In the genomic region with DNA sequence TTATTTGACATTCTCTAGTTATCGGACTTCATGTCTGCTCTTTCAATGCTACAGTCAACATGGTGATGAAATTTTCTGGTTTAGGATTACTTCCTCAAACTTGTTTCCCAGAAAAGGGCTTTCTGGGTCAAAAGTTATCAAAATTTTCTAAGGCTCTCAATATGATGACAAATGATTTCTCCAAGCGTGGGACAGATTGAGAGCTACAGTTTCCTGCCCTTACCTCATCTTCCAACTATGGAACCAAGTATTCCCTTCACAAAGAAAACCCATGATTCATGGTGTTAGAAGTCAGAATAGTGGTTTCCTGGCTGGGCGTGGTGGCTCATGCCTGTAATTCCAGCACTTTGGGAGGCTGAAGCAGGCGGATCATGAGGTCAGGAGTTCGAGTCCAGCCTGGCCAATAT, we compare ENCODE assay signal across 1 cellular context.
A peak's percentile ranks its signal among the peaks of the same experiment; 100 is the strongest.
TF ChIP-seq lines count a peak whose summit lies in the region.

No MANE protein-coding gene starts in this region.

TF ChIP-seq in HepG2, 621 proteins besides CTCF, POLR2A, EP300 and RAD21:
- peak; percentile 53 for TF ChIP-seq FOSL2 (CRISPR knock-in tag; IDR thresholded peaks at IDR 0.05)
- peak; percentile 67 for TF ChIP-seq TEAD3 (CRISPR knock-in tag; optimal IDR thresholded peaks at IDR 0.05; ENCODE audit: borderline replicate concordance)
- peak; percentile 22 for TF ChIP-seq RXRB (CRISPR knock-in tag; IDR thresholded peaks at IDR 0.05; ENCODE audit: borderline replicate concordance)
- TF ChIP-seq NR2F6 (IDR thresholded peaks at IDR 0.05), result 0 out of 2 replicates have a peak, but pooled peaks have one; percentile 9
- no peak for TF ChIP-seq NR2F6 (CRISPR knock-in tag; IDR thresholded peaks at IDR 0.05)
- TF ChIP-seq RARA (CRISPR knock-in tag; IDR thresholded peaks at IDR 0.05), result 0 out of 2 replicates have a peak, but pooled peaks have one; percentile 4
- no peak for TF ChIP-seq NAIF1 (CRISPR knock-in tag; IDR thresholded peaks at IDR 0.05; ENCODE audit: borderline replicate concordance)
- no peak for TF ChIP-seq GFI1 (CRISPR knock-in tag; IDR thresholded peaks at IDR 0.05; ENCODE audit: borderline replicate concordance)
- TF ChIP-seq, protein P1, sequence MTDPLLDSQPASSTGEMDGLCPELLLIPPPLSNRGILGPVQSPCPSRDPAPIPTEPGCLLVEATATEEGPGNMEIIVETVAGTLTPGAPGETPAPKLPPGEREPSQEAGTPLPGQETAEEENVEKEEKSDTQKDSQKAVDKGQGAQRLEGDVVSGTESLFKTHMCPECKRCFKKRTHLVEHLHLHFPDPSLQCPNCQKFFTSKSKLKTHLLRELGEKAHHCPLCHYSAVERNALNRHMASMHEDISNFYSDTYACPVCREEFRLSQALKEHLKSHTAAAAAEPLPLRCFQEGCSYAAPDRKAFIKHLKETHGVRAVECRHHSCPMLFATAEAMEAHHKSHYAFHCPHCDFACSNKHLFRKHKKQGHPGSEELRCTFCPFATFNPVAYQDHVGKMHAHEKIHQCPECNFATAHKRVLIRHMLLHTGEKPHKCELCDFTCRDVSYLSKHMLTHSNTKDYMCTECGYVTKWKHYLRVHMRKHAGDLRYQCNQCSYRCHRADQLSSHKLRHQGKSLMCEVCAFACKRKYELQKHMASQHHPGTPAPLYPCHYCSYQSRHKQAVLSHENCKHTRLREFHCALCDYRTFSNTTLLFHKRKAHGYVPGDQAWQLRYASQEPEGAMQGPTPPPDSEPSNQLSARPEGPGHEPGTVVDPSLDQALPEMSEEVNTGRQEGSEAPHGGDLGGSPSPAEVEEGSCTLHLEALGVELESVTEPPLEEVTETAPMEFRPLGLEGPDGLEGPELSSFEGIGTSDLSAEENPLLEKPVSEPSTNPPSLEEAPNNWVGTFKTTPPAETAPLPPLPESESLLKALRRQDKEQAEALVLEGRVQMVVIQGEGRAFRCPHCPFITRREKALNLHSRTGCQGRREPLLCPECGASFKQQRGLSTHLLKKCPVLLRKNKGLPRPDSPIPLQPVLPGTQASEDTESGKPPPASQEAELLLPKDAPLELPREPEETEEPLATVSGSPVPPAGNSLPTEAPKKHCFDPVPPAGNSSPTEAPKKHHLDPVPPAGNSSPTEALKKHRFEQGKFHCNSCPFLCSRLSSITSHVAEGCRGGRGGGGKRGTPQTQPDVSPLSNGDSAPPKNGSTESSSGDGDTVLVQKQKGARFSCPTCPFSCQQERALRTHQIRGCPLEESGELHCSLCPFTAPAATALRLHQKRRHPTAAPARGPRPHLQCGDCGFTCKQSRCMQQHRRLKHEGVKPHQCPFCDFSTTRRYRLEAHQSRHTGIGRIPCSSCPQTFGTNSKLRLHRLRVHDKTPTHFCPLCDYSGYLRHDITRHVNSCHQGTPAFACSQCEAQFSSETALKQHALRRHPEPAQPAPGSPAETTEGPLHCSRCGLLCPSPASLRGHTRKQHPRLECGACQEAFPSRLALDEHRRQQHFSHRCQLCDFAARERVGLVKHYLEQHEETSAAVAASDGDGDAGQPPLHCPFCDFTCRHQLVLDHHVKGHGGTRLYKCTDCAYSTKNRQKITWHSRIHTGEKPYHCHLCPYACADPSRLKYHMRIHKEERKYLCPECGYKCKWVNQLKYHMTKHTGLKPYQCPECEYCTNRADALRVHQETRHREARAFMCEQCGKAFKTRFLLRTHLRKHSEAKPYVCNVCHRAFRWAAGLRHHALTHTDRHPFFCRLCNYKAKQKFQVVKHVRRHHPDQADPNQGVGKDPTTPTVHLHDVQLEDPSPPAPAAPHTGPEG (CRISPR knock-in tag; IDR thresholded peaks at IDR 0.05), result no peak
- TF ChIP-seq, protein P2, sequence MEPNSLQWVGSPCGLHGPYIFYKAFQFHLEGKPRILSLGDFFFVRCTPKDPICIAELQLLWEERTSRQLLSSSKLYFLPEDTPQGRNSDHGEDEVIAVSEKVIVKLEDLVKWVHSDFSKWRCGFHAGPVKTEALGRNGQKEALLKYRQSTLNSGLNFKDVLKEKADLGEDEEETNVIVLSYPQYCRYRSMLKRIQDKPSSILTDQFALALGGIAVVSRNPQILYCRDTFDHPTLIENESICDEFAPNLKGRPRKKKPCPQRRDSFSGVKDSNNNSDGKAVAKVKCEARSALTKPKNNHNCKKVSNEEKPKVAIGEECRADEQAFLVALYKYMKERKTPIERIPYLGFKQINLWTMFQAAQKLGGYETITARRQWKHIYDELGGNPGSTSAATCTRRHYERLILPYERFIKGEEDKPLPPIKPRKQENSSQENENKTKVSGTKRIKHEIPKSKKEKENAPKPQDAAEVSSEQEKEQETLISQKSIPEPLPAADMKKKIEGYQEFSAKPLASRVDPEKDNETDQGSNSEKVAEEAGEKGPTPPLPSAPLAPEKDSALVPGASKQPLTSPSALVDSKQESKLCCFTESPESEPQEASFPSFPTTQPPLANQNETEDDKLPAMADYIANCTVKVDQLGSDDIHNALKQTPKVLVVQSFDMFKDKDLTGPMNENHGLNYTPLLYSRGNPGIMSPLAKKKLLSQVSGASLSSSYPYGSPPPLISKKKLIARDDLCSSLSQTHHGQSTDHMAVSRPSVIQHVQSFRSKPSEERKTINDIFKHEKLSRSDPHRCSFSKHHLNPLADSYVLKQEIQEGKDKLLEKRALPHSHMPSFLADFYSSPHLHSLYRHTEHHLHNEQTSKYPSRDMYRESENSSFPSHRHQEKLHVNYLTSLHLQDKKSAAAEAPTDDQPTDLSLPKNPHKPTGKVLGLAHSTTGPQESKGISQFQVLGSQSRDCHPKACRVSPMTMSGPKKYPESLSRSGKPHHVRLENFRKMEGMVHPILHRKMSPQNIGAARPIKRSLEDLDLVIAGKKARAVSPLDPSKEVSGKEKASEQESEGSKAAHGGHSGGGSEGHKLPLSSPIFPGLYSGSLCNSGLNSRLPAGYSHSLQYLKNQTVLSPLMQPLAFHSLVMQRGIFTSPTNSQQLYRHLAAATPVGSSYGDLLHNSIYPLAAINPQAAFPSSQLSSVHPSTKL (CRISPR knock-in tag; IDR thresholded peaks at IDR 0.05), result peak; percentile 13; the same call in 1 of the 2 replicates
- TF ChIP-seq, protein P3, sequence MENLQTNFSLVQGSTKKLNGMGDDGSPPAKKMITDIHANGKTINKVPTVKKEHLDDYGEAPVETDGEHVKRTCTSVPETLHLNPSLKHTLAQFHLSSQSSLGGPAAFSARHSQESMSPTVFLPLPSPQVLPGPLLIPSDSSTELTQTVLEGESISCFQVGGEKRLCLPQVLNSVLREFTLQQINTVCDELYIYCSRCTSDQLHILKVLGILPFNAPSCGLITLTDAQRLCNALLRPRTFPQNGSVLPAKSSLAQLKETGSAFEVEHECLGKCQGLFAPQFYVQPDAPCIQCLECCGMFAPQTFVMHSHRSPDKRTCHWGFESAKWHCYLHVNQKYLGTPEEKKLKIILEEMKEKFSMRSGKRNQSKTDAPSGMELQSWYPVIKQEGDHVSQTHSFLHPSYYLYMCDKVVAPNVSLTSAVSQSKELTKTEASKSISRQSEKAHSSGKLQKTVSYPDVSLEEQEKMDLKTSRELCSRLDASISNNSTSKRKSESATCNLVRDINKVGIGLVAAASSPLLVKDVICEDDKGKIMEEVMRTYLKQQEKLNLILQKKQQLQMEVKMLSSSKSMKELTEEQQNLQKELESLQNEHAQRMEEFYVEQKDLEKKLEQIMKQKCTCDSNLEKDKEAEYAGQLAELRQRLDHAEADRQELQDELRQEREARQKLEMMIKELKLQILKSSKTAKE (CRISPR knock-in tag; IDR thresholded peaks at IDR 0.05; ENCODE audit: borderline replicate concordance), result no peak
- no peak for TF ChIP-seq ZNF768 (CRISPR knock-in tag; IDR thresholded peaks at IDR 0.05)
- no peak for TF ChIP-seq CC2D1A (CRISPR knock-in tag; IDR thresholded peaks at IDR 0.05)
- TF ChIP-seq CREM (IDR thresholded peaks at IDR 0.05), result 0 out of 2 replicates have a peak, but pooled peaks have one; percentile 17
- TF ChIP-seq CREM (CRISPR knock-in tag; IDR thresholded peaks at IDR 0.05), result no peak
- TF ChIP-seq PHB2 (IDR thresholded peaks at IDR 0.05; ENCODE audit: partially characterized antibody), result no peak
- TF ChIP-seq PPARG (CRISPR knock-in tag; conservative IDR thresholded peaks at IDR 0.05), result peak; percentile 60; the same call in 1 of the 2 replicates
- TF ChIP-seq, protein P4, sequence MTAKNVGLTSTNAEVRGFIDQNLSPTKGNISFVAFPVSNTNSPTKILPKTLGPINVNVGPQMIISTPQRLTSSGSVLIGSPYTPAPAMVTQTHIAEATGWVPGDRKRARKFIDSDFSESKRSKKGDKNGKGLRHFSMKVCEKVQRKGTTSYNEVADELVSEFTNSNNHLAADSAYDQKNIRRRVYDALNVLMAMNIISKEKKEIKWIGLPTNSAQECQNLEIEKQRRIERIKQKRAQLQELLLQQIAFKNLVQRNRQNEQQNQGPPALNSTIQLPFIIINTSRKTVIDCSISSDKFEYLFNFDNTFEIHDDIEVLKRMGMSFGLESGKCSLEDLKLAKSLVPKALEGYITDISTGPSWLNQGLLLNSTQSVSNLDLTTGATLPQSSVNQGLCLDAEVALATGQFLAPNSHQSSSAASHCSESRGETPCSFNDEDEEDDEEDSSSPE (CRISPR knock-in tag; IDR thresholded peaks at IDR 0.05), result no peak
- TF ChIP-seq, protein P5, sequence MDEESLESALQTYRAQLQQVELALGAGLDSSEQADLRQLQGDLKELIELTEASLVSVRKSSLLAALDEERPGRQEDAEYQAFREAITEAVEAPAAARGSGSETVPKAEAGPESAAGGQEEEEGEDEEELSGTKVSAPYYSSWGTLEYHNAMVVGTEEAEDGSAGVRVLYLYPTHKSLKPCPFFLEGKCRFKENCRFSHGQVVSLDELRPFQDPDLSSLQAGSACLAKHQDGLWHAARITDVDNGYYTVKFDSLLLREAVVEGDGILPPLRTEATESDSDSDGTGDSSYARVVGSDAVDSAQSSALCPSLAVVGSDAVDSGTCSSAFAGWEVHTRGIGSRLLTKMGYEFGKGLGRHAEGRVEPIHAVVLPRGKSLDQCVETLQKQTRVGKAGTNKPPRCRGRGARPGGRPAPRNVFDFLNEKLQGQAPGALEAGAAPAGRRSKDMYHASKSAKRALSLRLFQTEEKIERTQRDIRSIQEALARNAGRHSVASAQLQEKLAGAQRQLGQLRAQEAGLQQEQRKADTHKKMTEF (CRISPR knock-in tag; IDR thresholded peaks at IDR 0.05), result 0 out of 2 replicates have a peak, but pooled peaks have one; percentile 35
- peak; percentile 41; the same call in 1 of the 2 replicates for TF ChIP-seq NCOA2 (CRISPR knock-in tag; IDR thresholded peaks at IDR 0.05)
- TF ChIP-seq ZNF382 (CRISPR knock-in tag; IDR thresholded peaks at IDR 0.05; ENCODE audit: borderline replicate concordance), result no peak
- TF ChIP-seq FOXK1 (CRISPR knock-in tag; IDR thresholded peaks at IDR 0.05; ENCODE audit: borderline replicate concordance, low read depth), result no peak
- TF ChIP-seq ZNF33A (CRISPR knock-in tag; IDR thresholded peaks at IDR 0.05; ENCODE audit: borderline replicate concordance), result no peak
- no peak for TF ChIP-seq ZNF747 (CRISPR knock-in tag; IDR thresholded peaks at IDR 0.05; ENCODE audit: borderline replicate concordance)
- TF ChIP-seq, protein P6, sequence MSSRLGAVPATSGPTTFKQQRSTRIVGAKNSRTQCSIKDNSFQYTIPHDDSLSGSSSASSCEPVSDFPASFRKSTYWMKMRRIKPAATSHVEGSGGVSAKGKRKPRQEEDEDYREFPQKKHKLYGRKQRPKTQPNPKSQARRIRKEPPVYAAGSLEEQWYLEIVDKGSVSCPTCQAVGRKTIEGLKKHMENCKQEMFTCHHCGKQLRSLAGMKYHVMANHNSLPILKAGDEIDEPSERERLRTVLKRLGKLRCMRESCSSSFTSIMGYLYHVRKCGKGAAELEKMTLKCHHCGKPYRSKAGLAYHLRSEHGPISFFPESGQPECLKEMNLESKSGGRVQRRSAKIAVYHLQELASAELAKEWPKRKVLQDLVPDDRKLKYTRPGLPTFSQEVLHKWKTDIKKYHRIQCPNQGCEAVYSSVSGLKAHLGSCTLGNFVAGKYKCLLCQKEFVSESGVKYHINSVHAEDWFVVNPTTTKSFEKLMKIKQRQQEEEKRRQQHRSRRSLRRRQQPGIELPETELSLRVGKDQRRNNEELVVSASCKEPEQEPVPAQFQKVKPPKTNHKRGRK (CRISPR knock-in tag; IDR thresholded peaks at IDR 0.05), result no peak
- peak; percentile 50 for TF ChIP-seq ELF3 (CRISPR knock-in tag; IDR thresholded peaks at IDR 0.05)
- TF ChIP-seq BCL6 (CRISPR knock-in tag; IDR thresholded peaks at IDR 0.05), result 0 out of 2 replicates have a peak, but pooled peaks have one; percentile 2
- peak; percentile 28; the same call in 1 of the 2 replicates for TF ChIP-seq SAP130 (CRISPR knock-in tag; IDR thresholded peaks at IDR 0.05; ENCODE audit: low read depth)
- TF ChIP-seq FOXA1 (IDR thresholded peaks at IDR 0.05), result no peak
- peak; percentile 27; the same call in 1 of the 2 replicates for TF ChIP-seq FOXA1 (CRISPR knock-in tag; IDR thresholded peaks at IDR 0.05)
- no peak for TF ChIP-seq ZNF709 (CRISPR knock-in tag; IDR thresholded peaks at IDR 0.05)
TF ChIP-seq in HepG2: peak in this region for 14.
